22 cellular contexts compared by ENCODE assay signal in the genomic region with DNA sequence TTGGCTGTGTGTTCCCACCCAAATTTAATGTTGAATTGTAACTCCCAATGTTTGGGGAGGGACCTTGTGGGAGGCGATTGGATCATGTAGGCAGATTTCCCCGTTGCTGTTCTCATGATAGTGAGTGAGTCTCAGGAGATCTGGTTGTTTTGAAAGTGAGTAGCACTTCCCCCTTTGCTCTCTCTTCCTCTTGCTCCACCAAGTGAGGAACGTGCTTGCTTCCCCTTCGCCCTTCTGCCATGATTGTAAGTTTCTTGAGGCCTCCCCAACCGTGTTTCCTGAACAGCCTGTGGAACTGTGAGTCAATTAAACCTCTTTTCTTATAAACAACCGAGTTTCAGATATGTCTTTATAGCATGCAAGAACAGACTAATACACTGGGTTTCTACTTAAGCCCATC.
A peak's percentile ranks its signal among the peaks of the same experiment; 100 is the strongest.
DNase-seq lines count a peak whose midpoint lies in the region; ATAC-seq and TF ChIP-seq lines count a peak whose summit lies in the region.
"Had no signal": no experiment of that assay in that cellular context is flagged by ENCODE, and none has a peak within 500 bp of the region (broad histone marks: within the 10 kb centered on the region; RNA-seq: fewer than 3 reads in every experiment).

No MANE protein-coding gene starts in this region.

- TF ChIP-seq CTCF in NB4 (IDR thresholded peaks at IDR 0.05; ENCODE audit: low read depth, low read length) (no peak), activated B cell treated with CpG ODN at 0.5 μM for 24 hours (IDR thresholded peaks at IDR 0.05) (no peak)

- no peak overlapping the region for H3K27ac ChIP-seq in BLaER1
- H3K27ac ChIP-seq: cardiac muscle cell, SJSA1 had no signal

- peak overlapping the region; percentile 89 for H3K27ac Mint-ChIP-seq in activated B cell treated with CpG ODN at 0.5 μM for 24 hours
- H3K27ac Mint-ChIP-seq in activated CD4-positive, alpha-beta T cell treated with anti-CD3 and anti-CD28 coated beads for 36 hours, result no peak overlapping the region
- no peak overlapping the region for H3K27ac Mint-ChIP-seq in activated CD8-positive, alpha-beta memory T cell treated with anti-CD3 and anti-CD28 coated beads, Interleukin-2, amount 10 ng/mL, durations not matched to agents 7 days and 5 days
- H3K27ac Mint-ChIP-seq: activated CD4-positive, alpha-beta T cell treated with anti-CD3 and anti-CD28 coated beads, Interleukin-2, amount 10 ng/mL, durations not matched to agents 7 days and 5 days; activated naive CD4-positive, alpha-beta T cell treated with anti-CD3 and anti-CD28 coated beads, Interleukin-2, amount 50 U/mL, for 24 hours; T-helper 1 cell treated with Interleukin-12 subunit alpha and Interleukin-12 subunit beta and Interleukin-4 antibody, amounts not matched to agents 30 μg/mL and 1 μg/mL, for 36 hours had no signal

- H3K4me3 Mint-ChIP-seq in activated B cell treated with CpG ODN at 0.5 μM for 24 hours, result peak overlapping the region; percentile 36
- H3K4me3 Mint-ChIP-seq in activated CD4-positive, alpha-beta T cell treated with anti-CD3 and anti-CD28 coated beads for 36 hours, result no peak overlapping the region
- no peak overlapping the region for H3K4me3 Mint-ChIP-seq in activated CD8-positive, alpha-beta memory T cell treated with anti-CD3 and anti-CD28 coated beads, Interleukin-2, amount 10 ng/mL, durations not matched to agents 7 days and 5 days
- H3K4me3 Mint-ChIP-seq: activated CD4-positive, alpha-beta T cell treated with anti-CD3 and anti-CD28 coated beads, Interleukin-2, amount 10 ng/mL, durations not matched to agents 7 days and 5 days; activated naive CD4-positive, alpha-beta T cell treated with anti-CD3 and anti-CD28 coated beads, Interleukin-2, amount 50 U/mL, for 24 hours; T-helper 1 cell treated with Interleukin-12 subunit alpha and Interleukin-12 subunit beta and Interleukin-4 antibody, amounts not matched to agents 30 μg/mL and 1 μg/mL, for 36 hours had no signal

- POLR2A ChIA-PET in activated B cell treated with CpG ODN at 0.5 μM for 24 hours (lab: Charles Lee), result no interaction called here
- POLR2A ChIA-PET in activated CD4-positive, alpha-beta T cell treated with anti-CD3 and anti-CD28 coated beads for 36 hours (lab: Charles Lee), result no interaction called here

- peaks cover 37% of the 10 kb centered on the region for H3K4me1 Mint-ChIP-seq in activated B cell treated with CpG ODN at 0.5 μM for 24 hours
- H3K4me1 Mint-ChIP-seq in activated CD4-positive, alpha-beta T cell treated with anti-CD3 and anti-CD28 coated beads for 36 hours, result no peaks in the 10 kb centered on the region
- no peaks in the 10 kb centered on the region for H3K4me1 Mint-ChIP-seq in activated CD8-positive, alpha-beta memory T cell treated with anti-CD3 and anti-CD28 coated beads, Interleukin-2, amount 10 ng/mL, durations not matched to agents 7 days and 5 days
- H3K4me1 Mint-ChIP-seq: activated CD4-positive, alpha-beta T cell treated with anti-CD3 and anti-CD28 coated beads, Interleukin-2, amount 10 ng/mL, durations not matched to agents 7 days and 5 days; activated naive CD4-positive, alpha-beta T cell treated with anti-CD3 and anti-CD28 coated beads, Interleukin-2, amount 50 U/mL, for 24 hours had no signal

- CTCF ChIA-PET in activated B cell treated with CpG ODN at 0.5 μM for 24 hours (lab: Charles Lee), result no interaction called here
- CTCF ChIA-PET in activated CD4-positive, alpha-beta T cell treated with anti-CD3 and anti-CD28 coated beads for 36 hours (lab: Charles Lee), result no interaction called here
- CTCF ChIA-PET in activated CD8-positive, alpha-beta memory T cell treated with anti-CD3 and anti-CD28 coated beads, Interleukin-2, amount 10 ng/mL, durations not matched to agents 7 days and 5 days (lab: Charles Lee), result no interaction called here

- H3K9me3 Mint-ChIP-seq in activated B cell treated with CpG ODN at 0.5 μM for 24 hours, result peaks cover 26% of the 10 kb centered on the region
- peaks cover 2% of the 10 kb centered on the region for H3K9me3 Mint-ChIP-seq in activated CD4-positive, alpha-beta T cell treated with anti-CD3 and anti-CD28 coated beads for 36 hours (ENCODE audit: low read depth)
- peaks cover 3% of the 10 kb centered on the region for H3K9me3 Mint-ChIP-seq in activated CD8-positive, alpha-beta memory T cell treated with anti-CD3 and anti-CD28 coated beads, Interleukin-2, amount 10 ng/mL, durations not matched to agents 7 days and 5 days (ENCODE audit: low read depth)

- peak overlapping the region; percentile 27 for H3K4me2 ChIP-seq in BLaER1

- H3K36me3 Mint-ChIP-seq in activated B cell treated with CpG ODN at 0.5 μM for 24 hours (ENCODE audit: low read depth), result peaks cover 59% of the 10 kb centered on the region
- H3K36me3 Mint-ChIP-seq in activated CD4-positive, alpha-beta T cell treated with anti-CD3 and anti-CD28 coated beads for 36 hours (ENCODE audit: low read depth), result no peaks in the 10 kb centered on the region
- H3K36me3 Mint-ChIP-seq in activated CD8-positive, alpha-beta memory T cell treated with anti-CD3 and anti-CD28 coated beads, Interleukin-2, amount 10 ng/mL, durations not matched to agents 7 days and 5 days, result no peaks in the 10 kb centered on the region
- H3K36me3 Mint-ChIP-seq: activated naive CD4-positive, alpha-beta T cell treated with anti-CD3 and anti-CD28 coated beads, Interleukin-2, amount 50 U/mL, for 24 hours had no signal

- H3K9me3 ChIP-seq in BLaER1, result peaks cover 48% of the 10 kb centered on the region
- H3K9me3 ChIP-seq: SJSA1 had no signal

- peak; percentile 21 for ATAC-seq in HG02852 (IDR thresholded peaks at IDR 0.05; ENCODE audit: unreplicated experiment)
- ATAC-seq in activated B cell treated with CpG ODN at 0.5 μM for 24 hours (ENCODE audit: low read depth), result peak; percentile 91
- no peak for ATAC-seq in activated CD4-positive, alpha-beta T cell treated with anti-CD3 and anti-CD28 coated beads for 36 hours
- no peak for ATAC-seq in activated CD8-positive, alpha-beta memory T cell treated with anti-CD3 and anti-CD28 coated beads, Interleukin-2, amount 10 ng/mL, durations not matched to agents 7 days and 5 days
- ATAC-seq: HepG2, Panc1 had no signal

- TF ChIP-seq POLR2A in NB4 (IDR thresholded peaks at IDR 0.05; ENCODE audit: extremely low read depth, insufficient read length), result no peak

- DNase-seq in NB4 (ENCODE audit: low read depth), result peak; percentile 59
- peak; percentile 30 for DNase-seq in activated B cell treated with CpG ODN at 0.5 μM for 24 hours
- DNase-seq in activated CD4-positive, alpha-beta T cell treated with anti-CD3 and anti-CD28 coated beads for 36 hours, result no peak
- DNase-seq in activated CD8-positive, alpha-beta memory T cell treated with anti-CD3 and anti-CD28 coated beads, Interleukin-2, amount 10 ng/mL, durations not matched to agents 7 days and 5 days, result no peak
- DNase-seq in hippocampal formation (lab: John Stamatoyannopoulos, UW), result no peak
- DNase-seq in C1 segment of cervical spinal cord (lab: John Stamatoyannopoulos, UW), result no peak
- DNase-seq: activated CD4-positive, alpha-beta T cell treated with anti-CD3 and anti-CD28 coated beads, Interleukin-2, amount 10 ng/mL, durations not matched to agents 7 days and 5 days; anterior cingulate cortex; NCI-H187; NCI-H69; nucleus accumbens; small intestine; stimulated activated CD4-positive, alpha-beta T cell treated with anti-CD3 and anti-CD28 coated beads, Interleukin-2, amount 100 ng/mL, for 48 hours; trophoblast cell had no signal

- peaks cover 56% of the 10 kb centered on the region for H3K36me3 ChIP-seq in BLaER1
- H3K36me3 ChIP-seq: cardiac muscle cell, SJSA1 had no signal

- H3K27me3 Mint-ChIP-seq in activated B cell treated with CpG ODN at 0.5 μM for 24 hours, result no peaks in the 10 kb centered on the region
- H3K27me3 Mint-ChIP-seq in activated CD4-positive, alpha-beta T cell treated with anti-CD3 and anti-CD28 coated beads for 36 hours, result no peaks in the 10 kb centered on the region
- H3K27me3 Mint-ChIP-seq in activated CD8-positive, alpha-beta memory T cell treated with anti-CD3 and anti-CD28 coated beads, Interleukin-2, amount 10 ng/mL, durations not matched to agents 7 days and 5 days, result no peaks in the 10 kb centered on the region
- H3K27me3 Mint-ChIP-seq: activated CD4-positive, alpha-beta T cell treated with anti-CD3 and anti-CD28 coated beads, Interleukin-2, amount 10 ng/mL, durations not matched to agents 7 days and 5 days; activated naive CD4-positive, alpha-beta T cell treated with anti-CD3 and anti-CD28 coated beads, Interleukin-2, amount 50 U/mL, for 24 hours had no signal

- H3K4me1 ChIP-seq in BLaER1, result peaks cover 10% of the 10 kb centered on the region
- H3K4me1 ChIP-seq: SJSA1 had no signal

- intact Hi-C loops in activated B cell treated with CpG ODN at 0.5 μM for 24 hours (cut with micrococcal nuclease), result loop anchor here (1.0 to 2.0 kb wide), 3 partner anchors 14 to 63 kb away; no protein-coding TSS in a partner anchor
- intact Hi-C loops in activated CD4-positive, alpha-beta T cell treated with anti-CD3 and anti-CD28 coated beads for 36 hours (cut with DNase I, micrococcal nuclease), result no loop called here

- no peaks in the 10 kb centered on the region; the same call in 1 of the 2 replicates for H3K27me3 ChIP-seq in BLaER1
- H3K27me3 ChIP-seq: cardiac muscle cell, SJSA1 had no signal

- no peak overlapping the region for H3K9ac ChIP-seq in BLaER1

- H3K4me3 ChIP-seq in BLaER1, result no peak overlapping the region
- no peak overlapping the region for H3K4me3 ChIP-seq in NB4 (ENCODE audit: low read depth, low read length)
- H3K4me3 ChIP-seq: cardiac muscle cell, SJSA1 had no signal

- no peaks in the 10 kb centered on the region for H4K20me1 ChIP-seq in BLaER1

Comparison
In these comparisons a context has a peak if more than half of its experiments do, and no peak if none do; other contexts are left out.
1. ATAC-seq: peak in HG02852 (single experiment) and activated B cell treated with CpG ODN at 0.5 μM for 24 hours (single experiment); none in activated CD4-positive, alpha-beta T cell treated with anti-CD3 and anti-CD28 coated beads for 36 hours (single experiment) and activated CD8-positive, alpha-beta memory T cell treated with anti-CD3 and anti-CD28 coated beads, Interleukin-2, amount 10 ng/mL, durations not matched to agents 7 days and 5 days (single experiment).
2. DNase-seq: peak in NB4 (single experiment) and activated B cell treated with CpG ODN at 0.5 μM for 24 hours (single experiment); none in activated CD4-positive, alpha-beta T cell treated with anti-CD3 and anti-CD28 coated beads for 36 hours (single experiment), activated CD8-positive, alpha-beta memory T cell treated with anti-CD3 and anti-CD28 coated beads, Interleukin-2, amount 10 ng/mL, durations not matched to agents 7 days and 5 days (single experiment), hippocampal formation (0 of 2) and C1 segment of cervical spinal cord (0 of 14).